In the genomic region with DNA sequence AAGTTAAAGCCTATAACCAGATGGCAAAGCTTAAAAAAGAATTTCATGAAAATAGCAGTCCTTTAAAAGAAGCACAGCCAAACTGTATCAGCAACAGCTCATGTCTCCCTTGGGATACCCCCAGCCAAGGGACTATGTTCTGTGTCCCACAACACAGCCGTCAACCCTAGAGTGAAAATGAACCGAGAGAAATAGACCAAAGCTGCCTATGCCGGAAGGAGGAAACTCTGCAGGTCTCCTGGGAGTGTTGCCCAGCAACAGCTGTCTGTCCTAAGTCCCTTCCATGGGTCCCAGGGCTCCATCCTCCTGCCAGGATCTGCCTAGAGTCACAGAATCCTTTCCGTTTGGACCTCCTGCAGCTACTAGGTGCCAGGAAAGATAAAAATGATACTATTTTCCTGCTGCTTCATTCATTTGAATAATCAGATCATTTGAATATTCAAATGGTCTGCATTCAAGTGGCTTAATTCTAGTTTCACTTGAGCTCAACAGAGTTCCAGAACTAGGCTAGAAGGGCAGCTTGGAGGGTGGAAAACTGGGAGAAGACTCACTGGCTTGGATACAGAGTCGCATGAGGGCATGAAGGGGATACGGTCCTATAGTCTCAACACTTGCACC, we compare ENCODE assay signal across 10 cellular contexts. TPM values are rescaled to one million over a fixed set of nuclear protein-coding genes. Genes with fewer than 3 reads are reported as not detected.
DNase-seq lines count a peak whose midpoint lies in the region; ATAC-seq, FAIRE-seq and TF ChIP-seq lines count a peak whose summit lies in the region.
"Had no signal": no experiment of that assay in that cellular context is flagged by ENCODE, and none has a peak within 500 bp of the region (broad histone marks: within the 10 kb centered on the region; RNA-seq: fewer than 3 reads in every experiment).

No MANE protein-coding gene starts in this region.

- intact Hi-C loops in adrenal gland (cut with DNase I): no loop called here

- ATAC-seq in HG03064 (IDR thresholded peaks at IDR 0.05; ENCODE audit: low read depth, unreplicated experiment): peak; percentile 88

- H3K9me3 ChIP-seq in BE2C: no peaks in the 10 kb centered on the region
- H3K9me3 ChIP-seq in adrenal gland (replicated peaks in 1 of 3): no peaks in the 10 kb centered on the region

- H3K27me3 ChIP-seq in BE2C (no peaks in the 10 kb centered on the region), adrenal gland (no peaks in the 10 kb centered on the region)

- peak overlapping the region in 2 of 5 donors; percentile 52 to 74 for H3K27ac ChIP-seq in adrenal gland

- H3K36me3 ChIP-seq in BE2C (no peaks in the 10 kb centered on the region), adrenal gland (replicated peaks in 1 of 2) (peaks cover 0 to 19% of the 10 kb centered on the region in 2 donors)

- no peak for TF ChIP-seq CTCF in BE2C (IDR thresholded peaks at IDR 0.05; ENCODE audit: low read depth, low read length)
- TF ChIP-seq CTCF in adrenal gland (IDR thresholded peaks at IDR 0.05): no peak

- no peak for FAIRE-seq in frontal cortex (lab: Jason Lieb, UNC)

- H3K4me1 ChIP-seq in BE2C: no peaks in the 10 kb centered on the region
- peaks cover 0 to 18% of the 10 kb centered on the region in 2 donors for H3K4me1 ChIP-seq in adrenal gland (replicated peaks in 1 of 2)

- peak; percentile 51 for DNase-seq in BE2C
- DNase-seq in adrenal gland: peak in 4 of 7 donors; percentile 25 to 74 (median 33)
- DNase-seq in stimulated activated CD4-positive, alpha-beta T cell treated with anti-CD3 and anti-CD28 coated beads, Interleukin-2, amount 100 ng/mL, for 24 hours: no peak
- DNase-seq in frontal cortex (ENCODE audit: low spot score in 2 of 2): no peak
- no peak for DNase-seq in stimulated activated CD4-positive, alpha-beta T cell treated with anti-CD3 and anti-CD28 coated beads, Interleukin-4, amount 100 ng/mL, for 1 hour
- DNase-seq in effector CD8-positive, alpha-beta T cell (lab: John Stamatoyannopoulos, UW): no peak
- DNase-seq: DND-41; stimulated activated CD4-positive, alpha-beta T cell treated with anti-CD3 and anti-CD28 coated beads, Interleukin-4, amount 100 ng/mL, for 4 hours had no signal

- peak; percentile 42 for TF ChIP-seq POLR2A in GM19099 (IDR thresholded peaks at IDR 0.05; ENCODE audit: extremely low read depth, insufficient read length, low read depth)
- TF ChIP-seq POLR2A in adrenal gland (IDR thresholded peaks at IDR 0.05): no peak

- no peak overlapping the region for H3K4me3 ChIP-seq in BE2C (ENCODE audit: low read depth, low read length)
- no peak overlapping the region for H3K4me3 ChIP-seq in adrenal gland

- WGBS in adrenal gland, 4 donors: 57 to 77% (median 73%) methylated on average over 6 of the region's 6 CpGs

RNA-seq across cellular contexts. Expression of a gene that starts 53.1 kb away (rescaled TPM):
- polyA plus RNA-seq in BE2C (2012; ENCODE audit: insufficient read depth, insufficient read length, low read depth): 1.0 TPM
- total RNA-seq in adrenal gland: 10 to 100 TPM in 7 of 8 donors, 1 to 10 TPM in 1; 6.0 to 28.0 (median 19.7) TPM
- polyA plus RNA-seq in adrenal gland: 1 to 10 TPM; 5.3 to 8.6 (median 6.6) TPM
- total RNA-seq in frontal cortex: 9.0 TPM

Comparison
In these comparisons a context has a peak if more than half of its experiments do, and no peak if none do; other contexts are left out.
1. DNase-seq: peak in BE2C (single experiment) and adrenal gland (4 of 7); none in stimulated activated CD4-positive, alpha-beta T cell treated with anti-CD3 and anti-CD28 coated beads, Interleukin-2, amount 100 ng/mL, for 24 hours (0 of 2), frontal cortex (0 of 2), stimulated activated CD4-positive, alpha-beta T cell treated with anti-CD3 and anti-CD28 coated beads, Interleukin-4, amount 100 ng/mL, for 1 hour (single experiment) and effector CD8-positive, alpha-beta T cell (single experiment).